Comparison of ENCODE assay signal across 1 cellular context in genomic region chr15:57691082-57691481, GRCh38.
TF ChIP-seq lines count a peak whose summit lies in the region.

No MANE protein-coding gene starts in this region.

TF ChIP-seq in HepG2, 621 proteins besides CTCF, POLR2A, EP300 and RAD21 (continued from another document):
- TF ChIP-seq AGO2 (optimal IDR thresholded peaks at IDR 0.05; ENCODE audit: low read depth, low read length) (no peak), CAMTA2 (CRISPR knock-in tag; IDR thresholded peaks at IDR 0.05; ENCODE audit: borderline replicate concordance) (no peak), PHB2 (IDR thresholded peaks at IDR 0.05; ENCODE audit: partially characterized antibody) (no peak), ZNF281 (CRISPR knock-in tag; IDR thresholded peaks at IDR 0.05; ENCODE audit: borderline replicate concordance) (no peak), ZNF276 (CRISPR knock-in tag; IDR thresholded peaks at IDR 0.05; ENCODE audit: low read depth) (no peak), CBFB (CRISPR knock-in tag; IDR thresholded peaks at IDR 0.05) (no peak), HMGA1 (CRISPR knock-in tag; conservative IDR thresholded peaks at IDR 0.05) (no peak), IRF2 (CRISPR knock-in tag; IDR thresholded peaks at IDR 0.05) (no peak), ELK4 (CRISPR knock-in tag; IDR thresholded peaks at IDR 0.05; ENCODE audit: borderline replicate concordance) (no peak), ZNF879 (CRISPR knock-in tag; IDR thresholded peaks at IDR 0.05) (no peak), SRSF1 (optimal IDR thresholded peaks at IDR 0.05; ENCODE audit: low read depth, low read length) (no peak)
